Comparison of ENCODE assay signal across 27 cellular contexts in genomic region chr12:130142736-130143135, GRCh38. TPM values are rescaled to one million over a fixed set of nuclear protein-coding genes. Genes with fewer than 3 reads are reported as not detected.
"Had no signal": no experiment of that assay in that cellular context is flagged by ENCODE, and none has a peak within 500 bp of the region (broad histone marks: within the 10 kb centered on the region; RNA-seq: fewer than 3 reads in every experiment).

No MANE protein-coding gene starts in this region.

- H3K4me3 ChIP-seq: adrenal gland, ascending aorta, smooth muscle cell, thoracic aorta, vagina had no signal

- ATAC-seq: activated CD8-positive, alpha-beta T cell treated with anti-CD3 and anti-CD28 coated beads, Interleukin-2, amount 10 ng/mL, durations not matched to agents 7 days and 5 days; left ventricle myocardium superior; sciatic nerve; stimulated activated naive B cell treated with anti-CD40 and anti-IgM and Interleukin-4, amounts not matched to agents 10 μg/mL and 1 μg/mL and 100 μg/mL, for 72 hours; T-cell had no signal

- H3K9me3 ChIP-seq: adrenal gland, ascending aorta, thoracic aorta, vagina had no signal

- DNase-seq: activated CD4-positive, alpha-beta T cell treated with anti-CD3 and anti-CD28 coated beads, Interleukin-2, amount 10 ng/mL, durations not matched to agents 7 days and 5 days; activated CD4-positive, CD25-positive, alpha-beta regulatory T cell treated with anti-CD3 and anti-CD28 coated beads, Interleukin-2, amount 50 U/mL, for 72 hours; activated CD8-positive, alpha-beta T cell treated with anti-CD3 and anti-CD28 coated beads, Interleukin-2, amount 10 ng/mL, durations not matched to agents 7 days and 5 days; activated naive CD4-positive, alpha-beta T cell; activated T-cell treated with anti-CD3 and anti-CD28 coated beads, Interleukin-2, amount 50 U/mL, for 24 hours; adrenal gland; brain microvascular endothelial cell; central memory CD4-positive, alpha-beta T cell; dermis blood vessel endothelial cell; effector CD8-positive, alpha-beta T cell; foreskin fibroblast; kidney glomerular epithelial cell; left ventricle myocardium superior; occipital lobe; stimulated activated CD4-positive, alpha-beta T cell treated with anti-CD3 and anti-CD28 coated beads, Interleukin-2, amount 100 ng/mL, for 48 hours; stimulated activated CD8-positive, alpha-beta memory T cell treated with anti-CD3 and anti-CD28 coated beads, Interleukin-4, amount 100 ng/mL, for 48 hours; stimulated activated naive B cell treated with anti-CD40 and anti-IgM and Interleukin-4, amounts not matched to agents 10 μg/mL and 1 μg/mL and 100 μg/mL, for 72 hours; T-cell; WERI-Rb-1 had no signal

- H3K36me3 ChIP-seq: adrenal gland, ascending aorta, brain microvascular endothelial cell, thoracic aorta, vagina, WERI-Rb-1 had no signal

- H3K4me1 ChIP-seq: adrenal gland, ascending aorta had no signal

- H3K27ac ChIP-seq: adrenal gland, ascending aorta, brain microvascular endothelial cell, thoracic aorta, vagina, WERI-Rb-1 had no signal

- H3K27me3 ChIP-seq: ascending aorta, brain microvascular endothelial cell, vagina had no signal

RNA-seq across cellular contexts. Expression of gene FZD10, which starts 19.5 kb away (rescaled TPM):
- total RNA-seq: activated CD4-positive, alpha-beta T cell treated with anti-CD3 and anti-CD28 coated beads, Interleukin-2, amount 10 ng/mL, durations not matched to agents 7 days and 5 days; activated CD8-positive, alpha-beta T cell treated with anti-CD3 and anti-CD28 coated beads, Interleukin-2, amount 10 ng/mL, durations not matched to agents 7 days and 5 days; activated T-helper 2 cell treated with anti-CD3 and anti-CD28 coated beads, Interferon-gamma antibody, Interleukin-2, Interleukin-4, amounts not matched to agents 10 μg/mL and 5 μg/mL and 100 μg/mL, durations not matched to agents 14 hours and 24 hours and 36 hours; mononuclear cell; myocyte; T-cell had no signal
